8 cellular contexts compared by ENCODE assay signal in the genomic region with DNA sequence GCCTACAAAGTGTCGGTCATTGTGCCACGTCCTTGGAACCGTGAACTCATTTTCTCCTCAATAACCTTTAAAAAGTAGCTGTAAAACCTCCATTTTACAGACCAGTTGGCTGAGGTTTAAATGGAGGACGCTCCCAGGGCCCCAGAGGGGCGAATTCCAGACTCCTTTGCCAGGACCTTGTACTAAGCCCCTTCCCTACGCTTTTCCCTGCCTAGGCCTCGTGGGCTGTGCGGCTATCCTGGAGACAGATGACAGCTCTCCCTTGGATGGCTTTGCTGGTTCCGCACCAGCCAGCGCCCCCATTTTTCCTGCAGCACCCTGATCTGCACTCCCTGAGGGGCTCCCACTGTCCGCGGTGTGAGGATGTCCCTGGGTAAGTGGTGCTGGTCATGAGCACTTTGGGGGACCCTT. TPM values are rescaled to one million over a fixed set of nuclear protein-coding genes. Genes with fewer than 3 reads are reported as not detected.
A peak's percentile ranks its signal among the peaks of the same experiment; 100 is the strongest.
DNase-seq lines count a peak whose midpoint lies in the region; ATAC-seq and TF ChIP-seq lines count a peak whose summit lies in the region.

No MANE protein-coding gene starts in this region.

- H3K79me2 ChIP-seq in MM.1S (ENCODE audit: low read length) = peaks cover 14% of the 10 kb centered on the region

- H3K27me3 Mint-ChIP-seq in naive thymus-derived CD8-positive, alpha-beta T cell = peaks cover 0 to 1% (median 0%) of the 10 kb centered on the region in 5 donors

- H3K27ac ChIP-seq in MM.1S (ENCODE audit: low read length) = no peak overlapping the region
- H3K27ac ChIP-seq in effector memory CD4-positive, alpha-beta T cell (ENCODE audit: insufficient read depth, low read length, poor library complexity, severe bottlenecking) = peak overlapping the region; percentile 69

- peaks cover 12% of the 10 kb centered on the region for H3K4me1 ChIP-seq in MM.1S (ENCODE audit: low read length)
- H3K4me1 ChIP-seq in effector memory CD4-positive, alpha-beta T cell (ENCODE audit: control insufficient read depth, insufficient read depth, low read length, poor library complexity, severe bottlenecking) = peaks cover 10% of the 10 kb centered on the region

- H4K20me1 ChIP-seq in MM.1S (ENCODE audit: insufficient read depth, low read length) = no peaks in the 10 kb centered on the region

- H3K9me3 ChIP-seq in MM.1S (replicated peaks; ENCODE audit: insufficient read depth, low read length) = no peaks in the 10 kb centered on the region
- no peaks in the 10 kb centered on the region for H3K9me3 ChIP-seq in effector memory CD4-positive, alpha-beta T cell (ENCODE audit: control insufficient read depth, low read length)

- TF ChIP-seq CTCF in AG10803 (conservative IDR thresholded peaks at IDR 0.05; ENCODE audit: low read length) = no peak
- TF ChIP-seq CTCF in MM.1S (IDR thresholded peaks at IDR 0.05; ENCODE audit: low read length) = no peak

- peaks cover 24 to 32% (median 27%) of the 10 kb centered on the region in 4 donors for H3K4me1 Mint-ChIP-seq in naive thymus-derived CD8-positive, alpha-beta T cell

- H2AFZ ChIP-seq in MM.1S (ENCODE audit: low read length) = peak overlapping the region; percentile 93

- DNase-seq in AG10803 (ENCODE audit: low read depth) = no peak
- no peak for DNase-seq in MM.1S
- no peak for DNase-seq in effector memory CD4-positive, alpha-beta T cell
- DNase-seq in naive thymus-derived CD8-positive, alpha-beta T cell = no peak
- DNase-seq in stimulated activated CD4-positive, alpha-beta T cell treated with anti-CD3 and anti-CD28 coated beads, Interleukin-2, amount 100 ng/mL, for 48 hours = no peak
- no peak for DNase-seq in DMS153 treated with DMSO at 0.1 percent for 48 hours (lab: John Stamatoyannopoulos, UW; ENCODE audit: unreplicated experiment)
- no peak for DNase-seq in Kasumi-1 (lab: John Stamatoyannopoulos, UW)
- DNase-seq in NCI-H187 (lab: John Stamatoyannopoulos, UW) = no peak

- H3K9ac ChIP-seq in MM.1S (ENCODE audit: low read length) = peak overlapping the region; percentile 99

- POLR2A ChIA-PET in naive thymus-derived CD8-positive, alpha-beta T cell (lab: Charles Lee) = interaction anchor here (0.7 to 6.8 kb wide), 3 partner anchors 14 to 108 kb away, joined by 3 to 122 read pairs (median 65); a partner anchor contains a TSS

- no peaks in the 10 kb centered on the region for H3K9me3 Mint-ChIP-seq in naive thymus-derived CD8-positive, alpha-beta T cell

- no peaks in the 10 kb centered on the region for H3K27me3 ChIP-seq in MM.1S (replicated peaks; ENCODE audit: insufficient read depth, low read length)
- H3K27me3 ChIP-seq in effector memory CD4-positive, alpha-beta T cell (replicated peaks; ENCODE audit: control insufficient read depth, insufficient read depth, low read length, poor library complexity, severe bottlenecking) = no peaks in the 10 kb centered on the region

- peaks cover 6 to 34% (median 16%) of the 10 kb centered on the region in 3 donors for H3K36me3 Mint-ChIP-seq in naive thymus-derived CD8-positive, alpha-beta T cell

- H3K36me3 ChIP-seq in MM.1S (replicated peaks; ENCODE audit: insufficient read depth, low read length) = no peaks in the 10 kb centered on the region
- peaks cover 13% of the 10 kb centered on the region for H3K36me3 ChIP-seq in effector memory CD4-positive, alpha-beta T cell (ENCODE audit: control insufficient read depth, insufficient read depth, low read length)

- H3K4me2 ChIP-seq in MM.1S (ENCODE audit: low read depth, low read length) = peak overlapping the region; percentile 95

- no peaks in the 10 kb centered on the region for H3F3A ChIP-seq in MM.1S (ENCODE audit: insufficient read depth, low read length)

- no peak for ATAC-seq in naive thymus-derived CD8-positive, alpha-beta T cell

- peak overlapping the region; percentile 21 to 95 (median 90) for H3K27ac Mint-ChIP-seq in naive thymus-derived CD8-positive, alpha-beta T cell

- no peaks in the 10 kb centered on the region for H3K9me2 ChIP-seq in MM.1S (replicated peaks; ENCODE audit: insufficient read depth, low read length)

- H3K4me3 ChIP-seq in AG10803 (ENCODE audit: low read length) = peak overlapping the region; percentile 94
- H3K4me3 ChIP-seq in MM.1S (ENCODE audit: low read length) = peak overlapping the region; percentile 99
- peak overlapping the region; percentile 69 for H3K4me3 ChIP-seq in effector memory CD4-positive, alpha-beta T cell (ENCODE audit: insufficient read depth, low read depth, low read length, poor library complexity, severe bottlenecking)

- peak overlapping the region; percentile 77 to 94 (median 86) for H3K4me3 Mint-ChIP-seq in naive thymus-derived CD8-positive, alpha-beta T cell

RNA-seq across cellular contexts. Expression of a gene that starts 12.1 kb away (rescaled TPM):
- total RNA-seq in naive thymus-derived CD8-positive, alpha-beta T cell = 10 to 100 TPM; 75.3 to 78.2 TPM
- 100 to 1,000 TPM in 1 of 3 donors, 10 to 100 TPM in 2; 33.8 to 127 (median 57.0) TPM for polyA plus RNA-seq in naive thymus-derived CD8-positive, alpha-beta T cell

RNA-seq across cellular contexts. Expression of a gene that starts 25.4 kb away (rescaled TPM):
- total RNA-seq in naive thymus-derived CD8-positive, alpha-beta T cell = 10 to 100 TPM; 49.7 to 56.2 TPM
- 10 to 100 TPM in 1 of 3 donors, 1 to 10 TPM in 2; 8.8 to 13.8 (median 9.3) TPM for polyA plus RNA-seq in naive thymus-derived CD8-positive, alpha-beta T cell
